1 cellular context compared by ENCODE assay signal in genomic region chr9:98773721-98774120, GRCh38.
TF ChIP-seq lines count a peak whose summit lies in the region.

No MANE protein-coding gene starts in this region.

TF ChIP-seq in H1, 55 proteins besides CTCF, POLR2A, EP300 and RAD21:
- TF ChIP-seq BRCA1 (IDR thresholded peaks at IDR 0.05; ENCODE audit: low read depth, low read length) (no peak), YY1 (IDR thresholded peaks at IDR 0.05; ENCODE audit: low read depth, low read length) (no peak), KDM1A (IDR thresholded peaks at IDR 0.05; ENCODE audit: borderline replicate concordance, low read length) (no peak), SIN3A (conservative IDR thresholded peaks at IDR 0.05 in 1 of 2, IDR thresholded peaks at IDR 0.05 in 1 of 2; ENCODE audit: low read depth in 1 of 2, low read length in 2 of 2) (no peak), BCL11A (IDR thresholded peaks at IDR 0.05; ENCODE audit: low read depth in 2 of 2, low read length in 2 of 2) (no peak), POLR2AphosphoS5 (IDR thresholded peaks at IDR 0.05; ENCODE audit: low read depth, low read length) (no peak), SP2 (IDR thresholded peaks at IDR 0.05; ENCODE audit: low read length) (no peak), CBX8 (IDR thresholded peaks at IDR 0.05; ENCODE audit: borderline replicate concordance, low read depth, low read length) (no peak), KDM4A (IDR thresholded peaks at IDR 0.05; ENCODE audit: low read depth, low read length, severe bottlenecking) (no peak), CTBP2 (IDR thresholded peaks at IDR 0.05; ENCODE audit: borderline replicate concordance, insufficient read depth, insufficient read length, low read length) (no peak), ATF2 (IDR thresholded peaks at IDR 0.05; ENCODE audit: low read length) (no peak), EGR1 (IDR thresholded peaks at IDR 0.05; ENCODE audit: borderline replicate concordance, low read depth, low read length) (no peak), JUN (IDR thresholded peaks at IDR 0.05; ENCODE audit: low read depth, low read length) (no peak), USF2 (IDR thresholded peaks at IDR 0.05; ENCODE audit: low read length) (no peak), SIRT6 (IDR thresholded peaks at IDR 0.05; ENCODE audit: low read length) (no peak), SRF (IDR thresholded peaks at IDR 0.05; ENCODE audit: low read depth, low read length) (no peak), JUND (IDR thresholded peaks at IDR 0.05; ENCODE audit: low read length) (no peak)
TF ChIP-seq in H1: peak in this region for 0.
